ENCODE assay signal across 21 cellular contexts in genomic region chr11:86535773-86536172, GRCh38.
DNase-seq lines count a peak whose midpoint lies in the region; ATAC-seq, FAIRE-seq and TF ChIP-seq lines count a peak whose summit lies in the region.
"Had no signal": no experiment of that assay in that cellular context is flagged by ENCODE, and none has a peak within 500 bp of the region (broad histone marks: within the 10 kb centered on the region; RNA-seq: fewer than 3 reads in every experiment).

No MANE protein-coding gene starts in this region.

- no peak for TF ChIP-seq EP300 in A549 (IDR thresholded peaks at IDR 0.05)

- CTCF ChIA-PET in A549 (lab: Yijun Ruan, JAX) (interaction anchor here (0.8 to 2.2 kb wide), 2 partner anchors 49 to 72 kb away, joined by 3 to 7 read pairs; no protein-coding TSS in a partner anchor), IMR-90 (lab: Yijun Ruan, JAX) (no interaction called here)

- intact Hi-C loops in IMR-90 (cut with micrococcal nuclease) = no loop called here

- TF ChIP-seq CTCF in A549 (IDR thresholded peaks at IDR 0.05) (no peak), IMR-90 (conservative IDR thresholded peaks at IDR 0.05; ENCODE audit: low read depth, low read length) (no peak), neural progenitor cell (IDR thresholded peaks at IDR 0.05) (no peak)

- H3K27me3 ChIP-seq in IMR-90 (ENCODE audit: control insufficient read depth, insufficient read depth, low read length) (no peaks in the 10 kb centered on the region), neural progenitor cell (no peaks in the 10 kb centered on the region)
- H3K27me3 ChIP-seq: BLaER1 treated with 17β-estradiol and CSF1 and Interleukin-3, amounts not matched to agents 10 nM and 100 nM had no signal

- dilution Hi-C loops in IMR-90 (cut with HindIII; ENCODE audit: low sequenced_read_pairs, unreplicated experiment) = no loop called here

- no peak overlapping the region for H3K14ac ChIP-seq in IMR-90 (replicated peaks; ENCODE audit: low read depth, low read length)

- no peaks in the 10 kb centered on the region for H3K27me3 Mint-ChIP-seq in neural progenitor cell (ENCODE audit: insufficient read depth, low read depth)
- H3K27me3 Mint-ChIP-seq: B cell; CD4-positive, alpha-beta T cell had no signal

- H3K27ac ChIP-seq in A549 (no peak overlapping the region), IMR-90 (ENCODE audit: insufficient read depth, low read length) (no peak overlapping the region), neural progenitor cell (no peak overlapping the region)
- H3K27ac ChIP-seq: BLaER1 treated with 17β-estradiol and CSF1 and Interleukin-3, amounts not matched to agents 10 nM and 100 nM; C4-2B had no signal

- TF ChIP-seq RAD21 in A549 (conservative IDR thresholded peaks at IDR 0.05 in 1 of 2, IDR thresholded peaks at IDR 0.05 in 1 of 2) = no peak
- no peak for TF ChIP-seq RAD21 in IMR-90 (IDR thresholded peaks at IDR 0.05; ENCODE audit: low read length)

- H3K4me1 ChIP-seq in A549 (peaks cover 16% of the 10 kb centered on the region), IMR-90 (ENCODE audit: control insufficient read depth, insufficient read depth, low read length) (no peaks in the 10 kb centered on the region), neural progenitor cell (peaks cover 11% of the 10 kb centered on the region)
- H3K4me1 ChIP-seq: BLaER1 treated with 17β-estradiol and CSF1 and Interleukin-3, amounts not matched to agents 10 nM and 100 nM; Caco-2 had no signal

- H2AFZ ChIP-seq in IMR-90 (replicated peaks; ENCODE audit: low read length, poor library complexity) = no peak overlapping the region
- H2AFZ ChIP-seq in neural progenitor cell (replicated peaks) = no peak overlapping the region

- TF ChIP-seq POLR2A in A549 (IDR thresholded peaks at IDR 0.05; ENCODE audit: low read length) = no peak
- no peak for TF ChIP-seq POLR2A in IMR-90 (IDR thresholded peaks at IDR 0.05; ENCODE audit: low read depth, low read length)

- no peak overlapping the region for H2AK5ac ChIP-seq in IMR-90 (ENCODE audit: low read depth, low read length)

- H3K9me3 ChIP-seq in A549 = peaks cover 6% of the 10 kb centered on the region; the same call in 1 of the 3 replicates
- H3K9me3 ChIP-seq in IMR-90 (ENCODE audit: control insufficient read depth, insufficient read depth, low read length) = no peaks in the 10 kb centered on the region
- no peaks in the 10 kb centered on the region for H3K9me3 ChIP-seq in neural progenitor cell (ENCODE audit: low read depth)

- no peak overlapping the region for H3K23ac ChIP-seq in IMR-90 (ENCODE audit: low read depth, low read length)

- no peaks in the 10 kb centered on the region for H3K9me1 ChIP-seq in IMR-90 (ENCODE audit: insufficient read depth, low read length)

- H4K8ac ChIP-seq in IMR-90 (ENCODE audit: low read depth in 2 of 2, low read length in 2 of 2) = no peak overlapping the region

- H3K56ac ChIP-seq in IMR-90 (ENCODE audit: extremely low read depth, insufficient read depth, low read length) = no peak overlapping the region

- H2BK20ac ChIP-seq in IMR-90 (ENCODE audit: low read depth, low read length) = no peak overlapping the region

- no peak overlapping the region for H3K27ac Mint-ChIP-seq in neural progenitor cell
- H3K27ac Mint-ChIP-seq: B cell; CD4-positive, alpha-beta T cell; CD8-positive, alpha-beta T cell had no signal

- H3F3A ChIP-seq in neural progenitor cell (ENCODE audit: low read depth) = no peaks in the 10 kb centered on the region

- no peak overlapping the region for H3K18ac ChIP-seq in IMR-90 (ENCODE audit: low read depth, low read length)

- DNase-seq in A549 (ENCODE audit: low read depth in 1 of 2, low spot score in 1 of 2) (no peak), IMR-90 (no peak), neural progenitor cell (ENCODE audit: low spot score) (no peak)
- DNase-seq in NK-92 treated with Interleukin-12 subunit alpha and Interleukin-12 subunit beta, amount 100 ng/mL, for 24 hours (lab: John Stamatoyannopoulos, UW) = no peak
- no peak for DNase-seq in activated CD4-positive, alpha-beta T cell treated with anti-CD3 and anti-CD28 coated beads, Interleukin-2, amount 50 U/mL, for 4 hours
- DNase-seq: 8988T; AML-193; Caco-2; Calu3; CD4-positive, alpha-beta T cell; CD8-positive, alpha-beta T cell; DMS79 treated with DMSO at 0.1 percent for 48 hours; GF-D8 had no signal

- in situ Hi-C loops in IMR-90 (cut with MboI; ENCODE audit: low sequenced_read_pairs) = no loop called here

- POLR2A ChIA-PET in A549 (lab: Yijun Ruan, JAX) (no interaction called here), IMR-90 (lab: Charles Lee; ENCODE audit: unreplicated experiment) (no interaction called here)

- H3K4me2 ChIP-seq in A549 = no peak overlapping the region
- no peak overlapping the region for H3K4me2 ChIP-seq in IMR-90 (ENCODE audit: low read depth, low read length)
- peak overlapping the region; percentile 0 for H3K4me2 ChIP-seq in neural progenitor cell
- H3K4me2 ChIP-seq: BLaER1 treated with 17β-estradiol and CSF1 and Interleukin-3, amounts not matched to agents 10 nM and 100 nM had no signal

- ATAC-seq in A549 (no peak), IMR-90 (ENCODE audit: low read depth) (no peak)
- ATAC-seq: CD8-positive, alpha-beta T cell had no signal

- no peak for FAIRE-seq in A549 (lab: Jason Lieb, UNC)
- FAIRE-seq: A204.1, D721Med, G401.6, GM12891, GM19239 had no signal

- peaks cover 10% of the 10 kb centered on the region for H3K4me1 Mint-ChIP-seq in neural progenitor cell
- H3K4me1 Mint-ChIP-seq: B cell had no signal

- H4K91ac ChIP-seq in IMR-90 (ENCODE audit: insufficient read depth, low read depth, low read length) = no peak overlapping the region

- H2BK120ac ChIP-seq in IMR-90 (ENCODE audit: low read depth, low read length) = no peak overlapping the region

- H3K4me3 Mint-ChIP-seq in neural progenitor cell = no peak overlapping the region
- H3K4me3 Mint-ChIP-seq: B cell; CD4-positive, alpha-beta T cell; CD8-positive, alpha-beta T cell had no signal

- H4K5ac ChIP-seq in IMR-90 (ENCODE audit: low read depth, low read length) = no peak overlapping the region

- H2BK5ac ChIP-seq in IMR-90 (ENCODE audit: low read depth, low read length, poor library complexity, severe bottlenecking) = no peak overlapping the region

- no peak overlapping the region for H3K9ac ChIP-seq in IMR-90 (ENCODE audit: low read depth, low read length)
- H3K9ac ChIP-seq in neural progenitor cell = no peak overlapping the region
- H3K9ac ChIP-seq: BLaER1 treated with 17β-estradiol and CSF1 and Interleukin-3, amounts not matched to agents 10 nM and 100 nM had no signal

- H3K4me3 ChIP-seq in A549 (no peak overlapping the region), IMR-90 (ENCODE audit: insufficient read depth, low read depth, low read length) (no peak overlapping the region), neural progenitor cell (no peak overlapping the region)
- H3K4me3 ChIP-seq: BLaER1 treated with 17β-estradiol and CSF1 and Interleukin-3, amounts not matched to agents 10 nM and 100 nM had no signal

- no peaks in the 10 kb centered on the region for H3K36me3 Mint-ChIP-seq in neural progenitor cell
- H3K36me3 Mint-ChIP-seq: CD8-positive, alpha-beta T cell had no signal

- no peak overlapping the region for H2AK9ac ChIP-seq in IMR-90 (replicated peaks; ENCODE audit: low read depth, low read length, poor library complexity)

- H3K4ac ChIP-seq in IMR-90 (ENCODE audit: low read depth, low read length) = no peak overlapping the region

- peaks cover 5% of the 10 kb centered on the region for H3K9me3 Mint-ChIP-seq in neural progenitor cell
- H3K9me3 Mint-ChIP-seq: CD8-positive, alpha-beta T cell had no signal

- H3K79me2 ChIP-seq in neural progenitor cell (ENCODE audit: low read depth) = no peaks in the 10 kb centered on the region

- H3K36me3 ChIP-seq in IMR-90 (ENCODE audit: control insufficient read depth, insufficient read depth, low read length) = no peaks in the 10 kb centered on the region
- no peaks in the 10 kb centered on the region for H3K36me3 ChIP-seq in neural progenitor cell
- H3K36me3 ChIP-seq: BLaER1 treated with 17β-estradiol and CSF1 and Interleukin-3, amounts not matched to agents 10 nM and 100 nM had no signal

- H3K79me1 ChIP-seq in IMR-90 (ENCODE audit: low read depth in 1 of 2, low read length in 2 of 2) = no peaks in the 10 kb centered on the region

- no peak overlapping the region for H2BK15ac ChIP-seq in IMR-90 (ENCODE audit: low read depth, low read length)

- BruUV-seq in IMR-90 (replicated peaks; lab: Mats Ljungman, UMichigan) = no TSS peak

- no peaks in the 10 kb centered on the region for H4K20me1 ChIP-seq in IMR-90 (ENCODE audit: insufficient read depth, low read length)
- H4K20me1 ChIP-seq in neural progenitor cell (ENCODE audit: low read depth) = no peaks in the 10 kb centered on the region
- H4K20me1 ChIP-seq: BLaER1 treated with 17β-estradiol and CSF1 and Interleukin-3, amounts not matched to agents 10 nM and 100 nM had no signal

TF ChIP-seq in A549, 52 proteins besides CTCF, POLR2A, EP300 and RAD21:
- TF ChIP-seq CHD2 (IDR thresholded peaks at IDR 0.05; ENCODE audit: low read length, partially characterized antibody) = no peak
- peak; percentile 77 for TF ChIP-seq MAFK (IDR thresholded peaks at IDR 0.05; ENCODE audit: partially characterized antibody)

TF ChIP-seq in IMR-90, 13 proteins besides CTCF, POLR2A, EP300 and RAD21:
- TF ChIP-seq MAFK (IDR thresholded peaks at IDR 0.05; ENCODE audit: low read depth, low read length) (peak; percentile 56), USF2 (IDR thresholded peaks at IDR 0.05; ENCODE audit: low read depth, low read length) (no peak), RFX5 (IDR thresholded peaks at IDR 0.05; ENCODE audit: low read depth, low read length) (no peak), NFE2L2 (IDR thresholded peaks at IDR 0.05; ENCODE audit: low read depth, low read length) (no peak)
